8 cellular contexts compared by ENCODE assay signal in genomic region chr12:69475237-69475984, GRCh38. TPM values are rescaled to one million over a fixed set of nuclear protein-coding genes. Genes with fewer than 3 reads are reported as not detected.
DNase-seq lines count a peak whose midpoint lies in the region; ATAC-seq, FAIRE-seq and TF ChIP-seq lines count a peak whose summit lies in the region.

No MANE protein-coding gene starts in this region.

- in situ Hi-C loops in GM23248 (cut with MboI) (no loop called here), brain microvascular endothelial cell (cut with HindIII; ENCODE audit: low pct_ligation_motif_present, low sequenced_read_pairs) (no loop called here)

- H3K4me1 ChIP-seq in GM23248 (ENCODE audit: insufficient read depth) (peaks cover 48% of the 10 kb centered on the region), kidney (ENCODE audit: control insufficient read depth in 1 of 2, insufficient read depth in 1 of 2, low read depth in 1 of 2, low read length in 2 of 2) (peaks cover 13 to 25% of the 10 kb centered on the region in 2 donors), skeletal muscle tissue (ENCODE audit: control insufficient read depth in 3 of 3, insufficient read depth in 3 of 3, low read length in 3 of 3) (peaks cover 28 to 47% (median 39%) of the 10 kb centered on the region in 3 donors)

- H3K4me3 ChIP-seq in GM23248 (peak overlapping the region; percentile 53), brain microvascular endothelial cell (ENCODE audit: low read depth, low read length) (no peak overlapping the region), kidney (ENCODE audit: low read length in 2 of 2) (peak overlapping the region in 1 of 2 donors; percentile 43), skeletal muscle tissue (ENCODE audit: low read length in 3 of 3) (peak overlapping the region in 2 of 3 donors; percentile 6 to 27)

- TF ChIP-seq CTCF in brain microvascular endothelial cell (IDR thresholded peaks at IDR 0.05; ENCODE audit: low read depth, low read length, missing control alignments) (no peak), kidney (IDR thresholded peaks at IDR 0.05; ENCODE audit: borderline replicate concordance, extremely low read depth, insufficient read depth) (no peak)

- peaks cover 10% of the 10 kb centered on the region for H3F3A ChIP-seq in GM23248 (ENCODE audit: insufficient read depth)

- no peaks in the 10 kb centered on the region for H3K9me2 ChIP-seq in GM23248 (ENCODE audit: insufficient read depth)

- peak; percentile 58 for DNase-seq in GM23248
- DNase-seq in brain microvascular endothelial cell: peak; percentile 5
- DNase-seq in kidney: no peak
- no peak for DNase-seq in NCI-H1105 treated with DMSO at 0.1 percent for 48 hours (lab: John Stamatoyannopoulos, UW)
- DNase-seq in NCI-H187 (lab: John Stamatoyannopoulos, UW): no peak

- no peaks in the 10 kb centered on the region for H3K27me3 ChIP-seq in GM23248 (replicated peaks; ENCODE audit: insufficient read depth)
- H3K27me3 ChIP-seq in brain microvascular endothelial cell (replicated peaks): no peaks in the 10 kb centered on the region
- no peaks in the 10 kb centered on the region for H3K27me3 ChIP-seq in skeletal muscle tissue (ENCODE audit: control insufficient read depth in 3 of 3, insufficient read depth in 3 of 3, low read length in 3 of 3)

- H3K36me3 ChIP-seq in GM23248 (ENCODE audit: low read depth) (no peaks in the 10 kb centered on the region), brain microvascular endothelial cell (replicated peaks) (no peaks in the 10 kb centered on the region), kidney (ENCODE audit: control insufficient read depth in 1 of 2, insufficient read depth in 2 of 2, low read length in 2 of 2) (no peaks in the 10 kb centered on the region), skeletal muscle tissue (ENCODE audit: control insufficient read depth in 3 of 3, insufficient read depth in 3 of 3, low read length in 3 of 3) (no peaks in the 10 kb centered on the region)

- H3K27ac ChIP-seq in GM23248 (peak overlapping the region; percentile 57), brain microvascular endothelial cell (peak overlapping the region; percentile 3), kidney (ENCODE audit: low read depth in 2 of 2, low read length in 2 of 2) (peak overlapping the region; percentile 5 to 67), skeletal muscle tissue (ENCODE audit: low read depth, low read length) (peak overlapping the region; percentile 70)

- peak overlapping the region; percentile 43 for H3K9ac ChIP-seq in GM23248
- H3K9ac ChIP-seq in kidney (ENCODE audit: low read length in 2 of 2): peak overlapping the region; percentile 13 to 17
- H3K9ac ChIP-seq in skeletal muscle tissue (ENCODE audit: low read depth in 1 of 3, low read length in 3 of 3): peak overlapping the region in 2 of 3 donors; percentile 25 to 27

- peaks cover 7% of the 10 kb centered on the region for H4K20me1 ChIP-seq in GM23248 (ENCODE audit: insufficient read depth)

- ATAC-seq in GM19328 (IDR thresholded peaks at IDR 0.05; ENCODE audit: unreplicated experiment) (no peak), GM21381 (IDR thresholded peaks at IDR 0.05; ENCODE audit: unreplicated experiment) (no peak)

- FAIRE-seq in kidney (lab: Jason Lieb, UNC): no peak

- 6 to 10% methylated on average over 7 of the region's 7 CpGs for WGBS in GM23248 (ENCODE audit: low coverage in 1 of 2, low lambda C conversion rate in 2 of 2, missing lambda C conversion rate in 2 of 2), 2 experiments

- H3K79me2 ChIP-seq in GM23248 (ENCODE audit: insufficient read depth): peaks cover 99% of the 10 kb centered on the region

- intact Hi-C loops in kidney (cut with DNase I): no loop called here

- H2AFZ ChIP-seq in GM23248: no peak overlapping the region

- H3K9me3 ChIP-seq in GM23248 (ENCODE audit: low read depth) (no peaks in the 10 kb centered on the region), kidney (ENCODE audit: control insufficient read depth in 1 of 2, low read length in 2 of 2) (no peaks in the 10 kb centered on the region), skeletal muscle tissue (ENCODE audit: control insufficient read depth in 3 of 3, low read length in 3 of 3) (no peaks in the 10 kb centered on the region)

- H3K4me2 ChIP-seq in GM23248 (ENCODE audit: unreplicated experiment): peak overlapping the region; percentile 66

RNA-seq across cellular contexts. Expression of gene FRS2, which starts 5.2 kb away (rescaled TPM):
- 41.2 and 79.5 TPM in 2 replicates for total RNA-seq in GM23248 (2014; rRNA removed; shearing (Covaris generic))
- polyA plus RNA-seq in GM23248 (2016; fragmentation: Nextera tagmentation; extraction: Ambion mirVana) (21.7 and 25.5 TPM in 2 replicates), kidney (ENCODE audit: insufficient read depth, low read depth, low replicate concordance) (4.6 TPM)
- total RNA-seq in kidney (31.4 TPM), skeletal muscle tissue (32.9 TPM)

Comparison
In these comparisons a context has a peak if more than half of its experiments do, and no peak if none do; other contexts are left out.
1. DNase-seq: peak in GM23248 (single experiment) and brain microvascular endothelial cell (single experiment); none in kidney (single experiment), NCI-H1105 treated with DMSO at 0.1 percent for 48 hours (single experiment) and NCI-H187 (0 of 2).
2. H3K27ac ChIP-seq: peak in every context shown above with its lines; median percentile 70 in skeletal muscle tissue; 57 in GM23248; 36 in kidney; 3 in brain microvascular endothelial cell.
3. Peak in every context shown above with its lines, with median percentiles within 50 percentile points of each other: H3K9ac ChIP-seq.